In the genomic region with DNA sequence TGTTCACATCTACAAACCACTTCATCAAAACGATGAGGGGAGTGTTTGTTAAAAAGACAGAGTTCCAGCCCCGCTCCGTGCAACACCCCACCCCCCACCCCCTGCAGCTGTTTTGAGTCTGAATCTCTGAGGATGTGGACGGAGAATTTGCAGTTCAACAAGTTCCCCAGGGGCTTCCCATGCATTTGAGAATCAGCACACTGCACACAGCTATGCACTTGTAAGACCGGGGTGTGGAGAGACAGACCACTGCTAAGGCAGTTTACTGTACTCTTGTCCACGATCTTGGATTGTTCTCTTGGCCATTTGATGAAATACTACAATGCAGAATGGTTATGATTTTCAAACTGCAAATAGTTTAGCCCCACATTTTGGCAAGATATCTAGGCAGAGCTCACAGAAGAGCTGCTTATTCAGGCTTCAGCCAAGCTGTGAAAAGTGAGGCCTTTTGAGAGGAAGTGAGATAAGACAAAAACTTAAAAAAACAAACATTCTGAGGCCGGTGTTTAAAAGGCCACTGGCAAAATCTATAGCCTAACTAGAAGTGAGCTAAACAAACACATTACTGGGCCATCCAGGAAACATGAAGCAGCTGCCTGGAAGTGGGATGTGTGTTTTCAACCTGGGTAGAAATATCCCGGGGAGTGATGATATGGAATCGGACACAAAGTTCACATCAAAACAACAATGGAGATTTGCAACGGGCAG, we compare ENCODE assay signal across 16 cellular contexts.
DNase-seq lines count a peak whose midpoint lies in the region; ATAC-seq and TF ChIP-seq lines count a peak whose summit lies in the region.
"Had no signal": no experiment of that assay in that cellular context is flagged by ENCODE, and none has a peak within 500 bp of the region (broad histone marks: within the 10 kb centered on the region; RNA-seq: fewer than 3 reads in every experiment).

No MANE protein-coding gene starts in this region.

- peaks cover 17% of the 10 kb centered on the region for H3K4me1 ChIP-seq in adipocyte (ENCODE audit: control insufficient read depth, insufficient read depth, low read length)
- peaks cover 46% of the 10 kb centered on the region for H3K4me1 ChIP-seq in left ventricle myocardium inferior
- H3K4me1 ChIP-seq in parathyroid adenoma = no peaks in the 10 kb centered on the region

- no peak overlapping the region for H2AFZ ChIP-seq in parathyroid adenoma

- intact Hi-C loops in left ventricle myocardium inferior (cut with micrococcal nuclease) = no loop called here

- H3K79me2 ChIP-seq in parathyroid adenoma = no peaks in the 10 kb centered on the region

- H3K27ac ChIP-seq in left ventricle myocardium inferior (replicated peaks) (peak overlapping the region; percentile 54), parathyroid adenoma (peak overlapping the region; percentile 8)

- no peaks in the 10 kb centered on the region for H3K36me3 ChIP-seq in GM06990 (ENCODE audit: control insufficient read depth, insufficient read depth, low read length)
- no peaks in the 10 kb centered on the region for H3K36me3 ChIP-seq in adipocyte (ENCODE audit: control insufficient read depth, insufficient read depth, low read length, severe bottlenecking)
- no peaks in the 10 kb centered on the region for H3K36me3 ChIP-seq in left ventricle myocardium inferior
- H3K36me3 ChIP-seq in parathyroid adenoma (ENCODE audit: control insufficient read depth, insufficient read depth, low read length) = no peaks in the 10 kb centered on the region

- H3K9me3 ChIP-seq in adipocyte (ENCODE audit: control insufficient read depth, low read length) = no peaks in the 10 kb centered on the region
- H3K9me3 ChIP-seq in left ventricle myocardium inferior (replicated peaks) = no peaks in the 10 kb centered on the region
- no peaks in the 10 kb centered on the region for H3K9me3 ChIP-seq in parathyroid adenoma (ENCODE audit: control insufficient read depth, low read length)

- no peak for ATAC-seq in GM21447 (IDR thresholded peaks at IDR 0.05; ENCODE audit: unreplicated experiment)
- ATAC-seq: GM12878; stimulated activated memory B cell treated with anti-CD40 and anti-IgM and Interleukin-4, amounts not matched to agents 10 μg/mL and 1 μg/mL and 100 μg/mL, for 72 hours had no signal

- peak; percentile 9 for DNase-seq in GM06990 (ENCODE audit: extremely low read depth, insufficient read length)
- DNase-seq in adipocyte (ENCODE audit: low read depth) = peak; percentile 22
- DNase-seq in left ventricle myocardium inferior = no peak
- no peak for DNase-seq in cerebellar nuclear complex (lab: John Stamatoyannopoulos, UW)
- DNase-seq in activated CD4-positive, alpha-beta T cell treated with anti-CD3 and anti-CD28 coated beads for 48 hours = no peak
- DNase-seq in activated T-cell treated with anti-CD3 and anti-CD28 coated beads, Interleukin-2, amount 50 U/mL, for 1 hour = no peak
- DNase-seq: activated B cell treated with CpG ODN at 0.5 μM for 24 hours; activated CD8-positive, alpha-beta memory T cell treated with anti-CD3 and anti-CD28 coated beads, Interleukin-2, amount 50 U/mL, for 48 hours; cortex of kidney; DND-41; foreskin fibroblast; immature natural killer cell had no signal

- H3K4me2 ChIP-seq in parathyroid adenoma (ENCODE audit: low read length) = no peak overlapping the region

- H3K4me3 ChIP-seq in GM06990 (replicated peaks; ENCODE audit: low read depth, low read length) (no peak overlapping the region), adipocyte (ENCODE audit: low read length) (no peak overlapping the region), left ventricle myocardium inferior (no peak overlapping the region), parathyroid adenoma (ENCODE audit: low read depth, low read length) (no peak overlapping the region)
- H3K4me3 ChIP-seq: GM12878 had no signal

- TF ChIP-seq CTCF in GM06990 (IDR thresholded peaks at IDR 0.05; ENCODE audit: insufficient read depth, low read length, poor library complexity, severe bottlenecking) (no peak), left ventricle myocardium inferior (IDR thresholded peaks at IDR 0.05; ENCODE audit: borderline replicate concordance) (no peak), parathyroid adenoma (IDR thresholded peaks at IDR 0.05) (no peak)

- H3K9ac ChIP-seq in adipocyte (ENCODE audit: low read length) (no peak overlapping the region), parathyroid adenoma (no peak overlapping the region)

- H3K27me3 ChIP-seq in GM06990 (replicated peaks; ENCODE audit: control insufficient read depth, insufficient read depth, low read length) (no peaks in the 10 kb centered on the region), adipocyte (replicated peaks; ENCODE audit: control insufficient read depth, insufficient read depth, low read length) (no peaks in the 10 kb centered on the region), left ventricle myocardium inferior (ENCODE audit: low read depth) (no peaks in the 10 kb centered on the region), parathyroid adenoma (ENCODE audit: control insufficient read depth, insufficient read depth, low read length) (no peaks in the 10 kb centered on the region)

Comparison
In these comparisons a context has a peak if more than half of its experiments do, and no peak if none do; other contexts are left out.
1. DNase-seq: peak in GM06990 (single experiment) and adipocyte (single experiment); none in left ventricle myocardium inferior (single experiment), cerebellar nuclear complex (0 of 2), activated CD4-positive, alpha-beta T cell treated with anti-CD3 and anti-CD28 coated beads for 48 hours (single experiment) and activated T-cell treated with anti-CD3 and anti-CD28 coated beads, Interleukin-2, amount 50 U/mL, for 1 hour (single experiment).